ENCODE assay signal across 2 cellular contexts in the genomic region with DNA sequence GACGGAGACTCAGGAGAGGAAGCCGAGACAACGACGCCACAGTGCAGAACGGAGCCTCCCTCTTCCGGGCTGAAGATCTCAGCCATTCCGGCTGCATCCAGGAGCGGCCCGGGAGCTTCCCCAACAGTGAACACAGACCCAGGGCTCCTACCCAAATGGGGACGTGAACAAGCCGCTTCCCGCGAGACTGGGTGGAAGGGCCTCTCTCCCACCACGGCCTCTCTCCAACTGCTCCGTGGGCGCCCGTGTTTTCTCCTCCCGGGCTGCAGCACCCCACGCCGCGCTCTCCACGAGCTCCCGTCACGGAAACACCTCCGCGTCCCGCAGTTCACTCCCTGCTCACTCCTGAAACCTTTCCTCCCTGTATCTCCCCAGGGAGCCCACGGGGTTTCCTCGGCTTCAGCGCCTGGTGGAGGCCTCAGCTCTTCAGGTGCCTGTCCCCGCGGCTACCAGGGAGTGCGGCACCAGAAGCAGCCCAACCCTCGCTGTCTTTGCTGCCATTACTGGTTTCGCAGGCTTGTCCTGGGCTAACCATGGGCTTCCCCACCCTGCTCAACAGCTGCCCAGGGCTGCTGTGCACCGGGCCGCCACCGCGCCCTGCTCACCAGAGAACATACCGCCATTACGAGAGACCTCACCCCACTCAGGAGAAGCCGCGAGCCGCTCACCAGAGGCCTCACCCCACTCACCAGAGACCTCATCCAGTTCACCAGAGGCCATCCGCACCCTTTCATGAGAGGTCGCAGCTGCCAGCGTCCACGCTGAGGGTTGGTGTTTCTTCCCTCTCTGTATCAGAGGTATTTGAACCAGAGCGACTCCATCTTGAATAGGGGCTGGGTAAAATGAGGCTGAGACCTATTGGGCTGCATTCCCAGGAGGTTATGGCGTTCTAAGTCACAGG.
TF ChIP-seq lines count a peak whose summit lies in the region.

No MANE protein-coding gene starts in this region.

TF ChIP-seq in GM23338, 12 proteins besides CTCF, POLR2A, EP300 and RAD21 (continued from another document):
- TF ChIP-seq, protein P1, sequence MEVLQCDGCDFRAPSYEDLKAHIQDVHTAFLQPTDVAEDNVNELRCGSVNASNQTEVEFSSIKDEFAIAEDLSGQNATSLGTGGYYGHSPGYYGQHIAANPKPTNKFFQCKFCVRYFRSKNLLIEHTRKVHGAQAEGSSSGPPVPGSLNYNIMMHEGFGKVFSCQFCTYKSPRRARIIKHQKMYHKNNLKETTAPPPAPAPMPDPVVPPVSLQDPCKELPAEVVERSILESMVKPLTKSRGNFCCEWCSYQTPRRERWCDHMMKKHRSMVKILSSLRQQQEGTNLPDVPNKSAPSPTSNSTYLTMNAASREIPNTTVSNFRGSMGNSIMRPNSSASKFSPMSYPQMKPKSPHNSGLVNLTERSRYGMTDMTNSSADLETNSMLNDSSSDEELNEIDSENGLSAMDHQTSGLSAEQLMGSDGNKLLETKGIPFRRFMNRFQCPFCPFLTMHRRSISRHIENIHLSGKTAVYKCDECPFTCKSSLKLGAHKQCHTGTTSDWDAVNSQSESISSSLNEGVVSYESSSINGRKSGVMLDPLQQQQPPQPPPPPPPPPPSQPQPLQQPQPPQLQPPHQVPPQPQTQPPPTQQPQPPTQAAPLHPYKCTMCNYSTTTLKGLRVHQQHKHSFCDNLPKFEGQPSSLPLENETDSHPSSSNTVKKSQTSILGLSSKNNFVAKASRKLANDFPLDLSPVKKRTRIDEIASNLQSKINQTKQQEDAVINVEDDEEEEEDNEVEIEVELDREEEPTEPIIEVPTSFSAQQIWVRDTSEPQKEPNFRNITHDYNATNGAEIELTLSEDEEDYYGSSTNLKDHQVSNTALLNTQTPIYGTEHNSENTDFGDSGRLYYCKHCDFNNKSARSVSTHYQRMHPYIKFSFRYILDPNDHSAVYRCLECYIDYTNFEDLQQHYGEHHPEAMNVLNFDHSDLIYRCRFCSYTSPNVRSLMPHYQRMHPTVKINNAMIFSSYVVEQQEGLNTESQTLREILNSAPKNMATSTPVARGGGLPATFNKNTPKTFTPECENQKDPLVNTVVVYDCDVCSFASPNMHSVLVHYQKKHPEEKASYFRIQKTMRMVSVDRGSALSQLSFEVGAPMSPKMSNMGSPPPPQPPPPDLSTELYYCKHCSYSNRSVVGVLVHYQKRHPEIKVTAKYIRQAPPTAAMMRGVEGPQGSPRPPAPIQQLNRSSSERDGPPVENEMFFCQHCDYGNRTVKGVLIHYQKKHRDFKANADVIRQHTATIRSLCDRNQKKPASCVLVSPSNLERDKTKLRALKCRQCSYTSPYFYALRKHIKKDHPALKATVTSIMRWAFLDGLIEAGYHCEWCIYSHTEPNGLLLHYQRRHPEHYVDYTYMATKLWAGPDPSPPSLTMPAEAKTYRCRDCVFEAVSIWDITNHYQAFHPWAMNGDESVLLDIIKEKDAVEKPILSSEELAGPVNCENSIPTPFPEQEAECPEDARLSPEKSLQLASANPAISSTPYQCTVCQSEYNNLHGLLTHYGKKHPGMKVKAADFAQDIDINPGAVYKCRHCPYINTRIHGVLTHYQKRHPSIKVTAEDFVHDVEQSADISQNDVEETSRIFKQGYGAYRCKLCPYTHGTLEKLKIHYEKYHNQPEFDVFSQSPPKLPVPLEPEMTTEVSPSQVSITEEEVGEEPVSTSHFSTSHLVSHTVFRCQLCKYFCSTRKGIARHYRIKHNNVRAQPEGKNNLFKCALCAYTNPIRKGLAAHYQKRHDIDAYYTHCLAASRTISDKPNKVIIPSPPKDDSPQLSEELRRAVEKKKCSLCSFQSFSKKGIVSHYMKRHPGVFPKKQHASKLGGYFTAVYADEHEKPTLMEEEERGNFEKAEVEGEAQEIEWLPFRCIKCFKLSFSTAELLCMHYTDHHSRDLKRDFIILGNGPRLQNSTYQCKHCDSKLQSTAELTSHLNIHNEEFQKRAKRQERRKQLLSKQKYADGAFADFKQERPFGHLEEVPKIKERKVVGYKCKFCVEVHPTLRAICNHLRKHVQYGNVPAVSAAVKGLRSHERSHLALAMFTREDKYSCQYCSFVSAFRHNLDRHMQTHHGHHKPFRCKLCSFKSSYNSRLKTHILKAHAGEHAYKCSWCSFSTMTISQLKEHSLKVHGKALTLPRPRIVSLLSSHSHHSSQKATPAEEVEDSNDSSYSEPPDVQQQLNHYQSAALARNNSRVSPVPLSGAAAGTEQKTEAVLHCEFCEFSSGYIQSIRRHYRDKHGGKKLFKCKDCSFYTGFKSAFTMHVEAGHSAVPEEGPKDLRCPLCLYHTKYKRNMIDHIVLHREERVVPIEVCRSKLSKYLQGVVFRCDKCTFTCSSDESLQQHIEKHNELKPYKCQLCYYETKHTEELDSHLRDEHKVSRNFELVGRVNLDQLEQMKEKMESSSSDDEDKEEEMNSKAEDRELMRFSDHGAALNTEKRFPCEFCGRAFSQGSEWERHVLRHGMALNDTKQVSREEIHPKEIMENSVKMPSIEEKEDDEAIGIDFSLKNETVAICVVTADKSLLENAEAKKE (CRISPR knock-in tag; IDR thresholded peaks at IDR 0.05) = no peak

TF ChIP-seq in K562, 482 proteins besides CTCF, POLR2A, EP300 and RAD21 (continued from another document and continues in another):
- TF ChIP-seq, protein P2, sequence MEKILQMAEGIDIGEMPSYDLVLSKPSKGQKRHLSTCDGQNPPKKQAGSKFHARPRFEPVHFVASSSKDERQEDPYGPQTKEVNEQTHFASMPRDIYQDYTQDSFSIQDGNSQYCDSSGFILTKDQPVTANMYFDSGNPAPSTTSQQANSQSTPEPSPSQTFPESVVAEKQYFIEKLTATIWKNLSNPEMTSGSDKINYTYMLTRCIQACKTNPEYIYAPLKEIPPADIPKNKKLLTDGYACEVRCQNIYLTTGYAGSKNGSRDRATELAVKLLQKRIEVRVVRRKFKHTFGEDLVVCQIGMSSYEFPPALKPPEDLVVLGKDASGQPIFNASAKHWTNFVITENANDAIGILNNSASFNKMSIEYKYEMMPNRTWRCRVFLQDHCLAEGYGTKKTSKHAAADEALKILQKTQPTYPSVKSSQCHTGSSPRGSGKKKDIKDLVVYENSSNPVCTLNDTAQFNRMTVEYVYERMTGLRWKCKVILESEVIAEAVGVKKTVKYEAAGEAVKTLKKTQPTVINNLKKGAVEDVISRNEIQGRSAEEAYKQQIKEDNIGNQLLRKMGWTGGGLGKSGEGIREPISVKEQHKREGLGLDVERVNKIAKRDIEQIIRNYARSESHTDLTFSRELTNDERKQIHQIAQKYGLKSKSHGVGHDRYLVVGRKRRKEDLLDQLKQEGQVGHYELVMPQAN (IDR thresholded peaks at IDR 0.05; ENCODE audit: borderline replicate concordance) = no peak
- peak; percentile 67 for TF ChIP-seq CEBPB (tag; IDR thresholded peaks at IDR 0.05)
- no peak for TF ChIP-seq CHCHD3 (CRISPR knock-in tag; IDR thresholded peaks at IDR 0.05)
- TF ChIP-seq GTF2E2 (tag; IDR thresholded peaks at IDR 0.05) = no peak
- TF ChIP-seq POLR3A (IDR thresholded peaks at IDR 0.05; ENCODE audit: borderline replicate concordance, extremely low read depth, insufficient read depth, insufficient read length) = no peak
- peak; percentile 97 for TF ChIP-seq ZNF239 (CRISPR knock-in tag; IDR thresholded peaks at IDR 0.05)
- TF ChIP-seq, protein P3, sequence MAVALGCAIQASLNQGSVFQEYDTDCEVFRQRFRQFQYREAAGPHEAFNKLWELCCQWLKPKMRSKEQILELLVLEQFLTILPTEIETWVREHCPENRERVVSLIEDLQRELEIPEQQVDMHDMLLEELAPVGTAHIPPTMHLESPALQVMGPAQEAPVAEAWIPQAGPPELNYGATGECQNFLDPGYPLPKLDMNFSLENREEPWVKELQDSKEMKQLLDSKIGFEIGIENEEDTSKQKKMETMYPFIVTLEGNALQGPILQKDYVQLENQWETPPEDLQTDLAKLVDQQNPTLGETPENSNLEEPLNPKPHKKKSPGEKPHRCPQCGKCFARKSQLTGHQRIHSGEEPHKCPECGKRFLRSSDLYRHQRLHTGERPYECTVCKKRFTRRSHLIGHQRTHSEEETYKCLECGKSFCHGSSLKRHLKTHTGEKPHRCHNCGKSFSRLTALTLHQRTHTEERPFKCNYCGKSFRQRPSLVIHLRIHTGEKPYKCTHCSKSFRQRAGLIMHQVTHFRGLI (CRISPR knock-in tag; IDR thresholded peaks at IDR 0.05) = peak; percentile 99
- TF ChIP-seq ZNF696 (CRISPR knock-in tag; conservative IDR thresholded peaks at IDR 0.05) = peak; percentile 91
- TF ChIP-seq TCFL5 (CRISPR knock-in tag; conservative IDR thresholded peaks at IDR 0.05) = peak; percentile 98
- TF ChIP-seq ZNF57 (CRISPR knock-in tag; IDR thresholded peaks at IDR 0.05) = peak; percentile 96
- TF ChIP-seq OTX1 (CRISPR knock-in tag; IDR thresholded peaks at IDR 0.05) = peak; percentile 98
- no peak for TF ChIP-seq SIX5 (IDR thresholded peaks at IDR 0.05; ENCODE audit: borderline replicate concordance in 1 of 2, insufficient read depth in 1 of 2, low read depth in 1 of 2, low read length in 2 of 2)
- TF ChIP-seq, protein P4, sequence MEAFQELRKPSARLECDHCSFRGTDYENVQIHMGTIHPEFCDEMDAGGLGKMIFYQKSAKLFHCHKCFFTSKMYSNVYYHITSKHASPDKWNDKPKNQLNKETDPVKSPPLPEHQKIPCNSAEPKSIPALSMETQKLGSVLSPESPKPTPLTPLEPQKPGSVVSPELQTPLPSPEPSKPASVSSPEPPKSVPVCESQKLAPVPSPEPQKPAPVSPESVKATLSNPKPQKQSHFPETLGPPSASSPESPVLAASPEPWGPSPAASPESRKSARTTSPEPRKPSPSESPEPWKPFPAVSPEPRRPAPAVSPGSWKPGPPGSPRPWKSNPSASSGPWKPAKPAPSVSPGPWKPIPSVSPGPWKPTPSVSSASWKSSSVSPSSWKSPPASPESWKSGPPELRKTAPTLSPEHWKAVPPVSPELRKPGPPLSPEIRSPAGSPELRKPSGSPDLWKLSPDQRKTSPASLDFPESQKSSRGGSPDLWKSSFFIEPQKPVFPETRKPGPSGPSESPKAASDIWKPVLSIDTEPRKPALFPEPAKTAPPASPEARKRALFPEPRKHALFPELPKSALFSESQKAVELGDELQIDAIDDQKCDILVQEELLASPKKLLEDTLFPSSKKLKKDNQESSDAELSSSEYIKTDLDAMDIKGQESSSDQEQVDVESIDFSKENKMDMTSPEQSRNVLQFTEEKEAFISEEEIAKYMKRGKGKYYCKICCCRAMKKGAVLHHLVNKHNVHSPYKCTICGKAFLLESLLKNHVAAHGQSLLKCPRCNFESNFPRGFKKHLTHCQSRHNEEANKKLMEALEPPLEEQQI (IDR thresholded peaks at IDR 0.05) = no peak
- peak; percentile 85; the same call in 1 of the 2 replicates for TF ChIP-seq ZNF785 (CRISPR knock-in tag; IDR thresholded peaks at IDR 0.05)
- no peak for TF ChIP-seq CBX5 (IDR thresholded peaks at IDR 0.05; ENCODE audit: borderline replicate concordance, low read depth)
- no peak for TF ChIP-seq KAT7 (CRISPR knock-in tag; IDR thresholded peaks at IDR 0.05; ENCODE audit: borderline replicate concordance)
- TF ChIP-seq, protein P5, sequence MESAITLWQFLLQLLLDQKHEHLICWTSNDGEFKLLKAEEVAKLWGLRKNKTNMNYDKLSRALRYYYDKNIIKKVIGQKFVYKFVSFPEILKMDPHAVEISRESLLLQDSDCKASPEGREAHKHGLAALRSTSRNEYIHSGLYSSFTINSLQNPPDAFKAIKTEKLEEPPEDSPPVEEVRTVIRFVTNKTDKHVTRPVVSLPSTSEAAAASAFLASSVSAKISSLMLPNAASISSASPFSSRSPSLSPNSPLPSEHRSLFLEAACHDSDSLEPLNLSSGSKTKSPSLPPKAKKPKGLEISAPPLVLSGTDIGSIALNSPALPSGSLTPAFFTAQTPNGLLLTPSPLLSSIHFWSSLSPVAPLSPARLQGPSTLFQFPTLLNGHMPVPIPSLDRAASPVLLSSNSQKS (CRISPR knock-in tag; IDR thresholded peaks at IDR 0.05) = peak; percentile 97
- TF ChIP-seq, protein P6, sequence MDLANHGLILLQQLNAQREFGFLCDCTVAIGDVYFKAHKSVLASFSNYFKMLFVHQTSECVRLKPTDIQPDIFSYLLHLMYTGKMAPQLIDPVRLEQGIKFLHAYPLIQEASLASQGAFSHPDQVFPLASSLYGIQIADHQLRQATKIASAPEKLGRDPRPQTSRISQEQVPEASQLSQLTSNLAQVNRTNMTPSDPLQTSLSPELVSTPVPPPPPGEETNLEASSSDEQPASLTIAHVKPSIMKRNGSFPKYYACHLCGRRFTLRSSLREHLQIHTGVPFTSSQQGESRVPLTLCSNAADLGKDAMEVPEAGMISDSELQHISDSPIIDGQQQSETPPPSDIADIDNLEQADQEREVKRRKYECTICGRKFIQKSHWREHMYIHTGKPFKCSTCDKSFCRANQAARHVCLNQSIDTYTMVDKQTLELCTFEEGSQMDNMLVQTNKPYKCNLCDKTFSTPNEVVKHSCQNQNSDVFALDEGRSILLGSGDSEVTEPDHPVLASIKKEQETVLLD (IDR thresholded peaks at IDR 0.05) = no peak
- TF ChIP-seq, protein P7, sequence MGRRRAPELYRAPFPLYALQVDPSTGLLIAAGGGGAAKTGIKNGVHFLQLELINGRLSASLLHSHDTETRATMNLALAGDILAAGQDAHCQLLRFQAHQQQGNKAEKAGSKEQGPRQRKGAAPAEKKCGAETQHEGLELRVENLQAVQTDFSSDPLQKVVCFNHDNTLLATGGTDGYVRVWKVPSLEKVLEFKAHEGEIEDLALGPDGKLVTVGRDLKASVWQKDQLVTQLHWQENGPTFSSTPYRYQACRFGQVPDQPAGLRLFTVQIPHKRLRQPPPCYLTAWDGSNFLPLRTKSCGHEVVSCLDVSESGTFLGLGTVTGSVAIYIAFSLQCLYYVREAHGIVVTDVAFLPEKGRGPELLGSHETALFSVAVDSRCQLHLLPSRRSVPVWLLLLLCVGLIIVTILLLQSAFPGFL (CRISPR knock-in tag; IDR thresholded peaks at IDR 0.05) = no peak
- TF ChIP-seq, protein P8, sequence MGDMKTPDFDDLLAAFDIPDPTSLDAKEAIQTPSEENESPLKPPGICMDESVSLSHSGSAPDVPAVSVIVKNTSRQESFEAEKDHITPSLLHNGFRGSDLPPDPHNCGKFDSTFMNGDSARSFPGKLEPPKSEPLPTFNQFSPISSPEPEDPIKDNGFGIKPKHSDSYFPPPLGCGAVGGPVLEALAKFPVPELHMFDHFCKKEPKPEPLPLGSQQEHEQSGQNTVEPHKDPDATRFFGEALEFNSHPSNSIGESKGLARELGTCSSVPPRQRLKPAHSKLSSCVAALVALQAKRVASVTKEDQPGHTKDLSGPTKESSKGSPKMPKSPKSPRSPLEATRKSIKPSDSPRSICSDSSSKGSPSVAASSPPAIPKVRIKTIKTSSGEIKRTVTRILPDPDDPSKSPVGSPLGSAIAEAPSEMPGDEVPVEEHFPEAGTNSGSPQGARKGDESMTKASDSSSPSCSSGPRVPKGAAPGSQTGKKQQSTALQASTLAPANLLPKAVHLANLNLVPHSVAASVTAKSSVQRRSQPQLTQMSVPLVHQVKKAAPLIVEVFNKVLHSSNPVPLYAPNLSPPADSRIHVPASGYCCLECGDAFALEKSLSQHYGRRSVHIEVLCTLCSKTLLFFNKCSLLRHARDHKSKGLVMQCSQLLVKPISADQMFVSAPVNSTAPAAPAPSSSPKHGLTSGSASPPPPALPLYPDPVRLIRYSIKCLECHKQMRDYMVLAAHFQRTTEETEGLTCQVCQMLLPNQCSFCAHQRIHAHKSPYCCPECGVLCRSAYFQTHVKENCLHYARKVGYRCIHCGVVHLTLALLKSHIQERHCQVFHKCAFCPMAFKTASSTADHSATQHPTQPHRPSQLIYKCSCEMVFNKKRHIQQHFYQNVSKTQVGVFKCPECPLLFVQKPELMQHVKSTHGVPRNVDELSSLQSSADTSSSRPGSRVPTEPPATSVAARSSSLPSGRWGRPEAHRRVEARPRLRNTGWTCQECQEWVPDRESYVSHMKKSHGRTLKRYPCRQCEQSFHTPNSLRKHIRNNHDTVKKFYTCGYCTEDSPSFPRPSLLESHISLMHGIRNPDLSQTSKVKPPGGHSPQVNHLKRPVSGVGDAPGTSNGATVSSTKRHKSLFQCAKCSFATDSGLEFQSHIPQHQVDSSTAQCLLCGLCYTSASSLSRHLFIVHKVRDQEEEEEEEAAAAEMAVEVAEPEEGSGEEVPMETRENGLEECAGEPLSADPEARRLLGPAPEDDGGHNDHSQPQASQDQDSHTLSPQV (IDR thresholded peaks at IDR 0.05) = peak; percentile 100
- no peak for TF ChIP-seq PURB (CRISPR knock-in tag; IDR thresholded peaks at IDR 0.05; ENCODE audit: low read depth)
